7 cellular contexts compared by ENCODE assay signal in the genomic region with DNA sequence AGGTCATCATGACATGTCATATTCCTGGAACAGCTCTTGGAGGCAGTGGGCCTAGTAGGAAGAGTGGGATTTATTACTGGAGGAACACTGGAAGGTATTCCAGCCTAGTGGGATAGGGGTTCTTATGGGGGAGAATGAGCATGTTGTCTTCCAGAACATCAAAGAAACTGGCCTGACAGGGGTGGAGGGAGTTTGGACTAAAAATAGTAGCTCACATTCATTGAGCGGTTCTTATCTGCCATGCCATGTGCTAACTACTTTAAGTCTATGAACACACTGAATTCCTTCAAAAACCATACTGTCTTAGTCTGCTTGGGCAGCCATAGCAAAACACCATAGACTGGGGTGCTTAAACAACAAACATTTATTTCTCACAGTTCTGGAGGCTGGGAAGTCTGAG.
"Had no signal": no experiment of that assay in that cellular context is flagged by ENCODE, and none has a peak within 500 bp of the region (broad histone marks: within the 10 kb centered on the region; RNA-seq: fewer than 3 reads in every experiment).

No MANE protein-coding gene starts in this region.

- H3K4me3 Mint-ChIP-seq: IgD-negative memory B cell had no signal

- FAIRE-seq: HepG2, HTR-8/SVneo had no signal

- H3K36me3 Mint-ChIP-seq: IgD-negative memory B cell had no signal

- H3K27ac ChIP-seq: HL-60 had no signal

- H3K27ac Mint-ChIP-seq: IgD-negative memory B cell had no signal

- ATAC-seq: HepG2 had no signal

- H3K27me3 Mint-ChIP-seq: IgD-negative memory B cell had no signal

- DNase-seq: IMR-90, KBM-7, KG1 had no signal
